Comparison of ENCODE assay signal across 10 cellular contexts in genomic region chr3:158279584-158279983, GRCh38.
"Had no signal": no experiment of that assay in that cellular context is flagged by ENCODE, and none has a peak within 500 bp of the region (broad histone marks: within the 10 kb centered on the region; RNA-seq: fewer than 3 reads in every experiment).

No MANE protein-coding gene starts in this region.

- H3K27ac Mint-ChIP-seq: activated naive CD4-positive, alpha-beta T cell treated with anti-CD3 and anti-CD28 coated beads, Interleukin-2, amount 10 ng/mL, durations not matched to agents 7 days and 5 days; activated T-helper 2 cell treated with anti-CD3 and anti-CD28 coated beads, Interferon-gamma antibody, Interleukin-2, Interleukin-4, amounts not matched to agents 10 μg/mL and 5 μg/mL and 100 μg/mL, durations not matched to agents 14 hours and 24 hours and 36 hours; naive thymus-derived CD4-positive, alpha-beta T cell; stimulated activated naive CD8-positive, alpha-beta T cell treated with anti-CD3 and anti-CD28 coated beads, Interleukin-15, Interleukin-2, amounts not matched to agents 100 ng/mL and 50 ng/mL, for 24 hours had no signal

- ATAC-seq: naive thymus-derived CD4-positive, alpha-beta T cell had no signal

- H3K9me3 Mint-ChIP-seq: activated naive CD4-positive, alpha-beta T cell treated with anti-CD3 and anti-CD28 coated beads, Interleukin-2, amount 10 ng/mL, durations not matched to agents 7 days and 5 days had no signal

- DNase-seq: activated CD4-positive, alpha-beta T cell treated with anti-CD3 and anti-CD28 coated beads for 48 hours; activated CD8-positive, alpha-beta memory T cell treated with anti-CD3 and anti-CD28 coated beads for 24 hours; activated naive CD4-positive, alpha-beta T cell treated with anti-CD3 and anti-CD28 coated beads, Interleukin-2, amount 10 ng/mL, durations not matched to agents 7 days and 5 days; esophagus squamous epithelium; foreskin fibroblast; naive thymus-derived CD4-positive, alpha-beta T cell; stimulated activated CD4-positive, alpha-beta T cell treated with anti-CD3 and anti-CD28 coated beads, Interleukin-2, amount 100 ng/mL, for 48 hours; stimulated activated CD8-positive, alpha-beta memory T cell treated with anti-CD3 and anti-CD28 coated beads, Interleukin-4, amount 100 ng/mL, for 48 hours had no signal

- H3K4me3 Mint-ChIP-seq: activated naive CD4-positive, alpha-beta T cell treated with anti-CD3 and anti-CD28 coated beads, Interleukin-2, amount 10 ng/mL, durations not matched to agents 7 days and 5 days; naive thymus-derived CD4-positive, alpha-beta T cell; stimulated activated naive CD8-positive, alpha-beta T cell treated with anti-CD3 and anti-CD28 coated beads, Interleukin-15, Interleukin-2, amounts not matched to agents 100 ng/mL and 50 ng/mL, for 24 hours had no signal

- H3K27me3 Mint-ChIP-seq: activated naive CD4-positive, alpha-beta T cell treated with anti-CD3 and anti-CD28 coated beads, Interleukin-2, amount 10 ng/mL, durations not matched to agents 7 days and 5 days; naive thymus-derived CD4-positive, alpha-beta T cell; stimulated activated naive CD8-positive, alpha-beta T cell treated with anti-CD3 and anti-CD28 coated beads, Interleukin-15, Interleukin-2, amounts not matched to agents 100 ng/mL and 50 ng/mL, for 24 hours had no signal

- H3K4me1 Mint-ChIP-seq: activated naive CD4-positive, alpha-beta T cell treated with anti-CD3 and anti-CD28 coated beads, Interleukin-2, amount 10 ng/mL, durations not matched to agents 7 days and 5 days; naive thymus-derived CD4-positive, alpha-beta T cell had no signal
